Comparison of ENCODE assay signal across 17 cellular contexts in the genomic region with DNA sequence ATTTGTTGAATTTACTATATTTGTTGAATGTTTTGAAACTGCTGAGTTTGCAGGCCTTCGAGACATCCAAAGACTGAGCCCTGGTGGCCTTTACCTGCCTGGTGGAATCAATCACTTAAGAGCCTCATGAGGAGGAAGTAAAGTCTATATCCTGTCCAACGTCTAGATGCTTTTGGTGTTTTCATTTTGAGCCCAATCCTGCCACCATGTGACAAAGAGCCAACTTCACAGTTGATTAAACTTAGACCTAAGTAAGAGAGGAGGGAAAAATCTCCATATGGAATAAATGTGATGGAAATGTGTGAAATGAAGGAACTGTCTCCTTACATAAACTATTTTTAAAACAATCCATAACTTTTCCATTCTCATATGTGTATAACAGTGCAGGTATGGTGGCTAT.
DNase-seq lines count a peak whose midpoint lies in the region; ATAC-seq and TF ChIP-seq lines count a peak whose summit lies in the region.
"Had no signal": no experiment of that assay in that cellular context is flagged by ENCODE, and none has a peak within 500 bp of the region (broad histone marks: within the 10 kb centered on the region; RNA-seq: fewer than 3 reads in every experiment).

No MANE protein-coding gene starts in this region.

- H2AFZ ChIP-seq in H9 (ENCODE audit: low read length) = no peak overlapping the region

- no peaks in the 10 kb centered on the region for H3K36me3 ChIP-seq in BE2C

- H3K27me3 ChIP-seq in foreskin keratinocyte = no peaks in the 10 kb centered on the region
- no peaks in the 10 kb centered on the region for H3K27me3 ChIP-seq in BE2C
- H3K27me3 ChIP-seq in H9 (ENCODE audit: insufficient read depth, low read length) = no peaks in the 10 kb centered on the region
- H3K27me3 ChIP-seq: tibial artery had no signal

- no peak overlapping the region for H3K9ac ChIP-seq in H9 (ENCODE audit: extremely low read depth, insufficient read length, low read length)

- no peak overlapping the region for H2AK5ac ChIP-seq in H9 (ENCODE audit: insufficient read length, low read length)

- H4K91ac ChIP-seq in H9 (ENCODE audit: insufficient read length, low read depth, low read length) = no peak overlapping the region

- no peak overlapping the region for H3K4me3 ChIP-seq in BE2C (ENCODE audit: low read depth, low read length)
- H3K4me3 ChIP-seq: GM12878, tibial artery had no signal

- H3K79me1 ChIP-seq in H9 (ENCODE audit: insufficient read depth, low read depth, low read length, poor library complexity, severe bottlenecking) = no peaks in the 10 kb centered on the region

- H4K20me1 ChIP-seq in H9 (ENCODE audit: control insufficient read depth, insufficient read depth, insufficient read length) = no peaks in the 10 kb centered on the region

- H2BK120ac ChIP-seq in H9 (ENCODE audit: low read depth, low read length, poor library complexity, severe bottlenecking) = no peak overlapping the region

- no peak overlapping the region for H3K14ac ChIP-seq in H9 (ENCODE audit: insufficient read depth, low read length)

- peak; percentile 2 for TF ChIP-seq CTCF in AG09319 (IDR thresholded peaks at IDR 0.05; ENCODE audit: low read depth, low read length)
- peak; percentile 20 for TF ChIP-seq CTCF in foreskin keratinocyte (conservative IDR thresholded peaks at IDR 0.05)
- TF ChIP-seq CTCF in BE2C (IDR thresholded peaks at IDR 0.05; ENCODE audit: low read depth, low read length) = no peak
- no peak for TF ChIP-seq CTCF in H9 (conservative IDR thresholded peaks at IDR 0.05)

- H3T11ph ChIP-seq in H9 (ENCODE audit: low read length) = no peak overlapping the region

- in situ Hi-C loops in KBM-7 (cut with MboI; ENCODE audit: low pct_unique_long_range_greater_than_20kb, low sequenced_read_pairs) = no loop called here

- WGBS in H9 (ENCODE audit: extremely low coverage, insufficient read length, low lambda C conversion rate) = no CpG with 5 or more reads among the region's 2 CpGs

- H3K9me3 Mint-ChIP-seq in H9 = no peaks in the 10 kb centered on the region
- H3K9me3 Mint-ChIP-seq: activated CD8-positive, alpha-beta T cell treated with anti-CD3 and anti-CD28 coated beads for 36 hours had no signal

- H3K27ac ChIP-seq in foreskin keratinocyte = no peak overlapping the region
- no peak overlapping the region for H3K27ac ChIP-seq in H9 (ENCODE audit: insufficient read length, low read depth, low read length)
- H3K27ac ChIP-seq: RWPE1, tibial artery had no signal

- H3K56ac ChIP-seq in H9 (ENCODE audit: insufficient read length, low read depth, low read length) = no peak overlapping the region

- H3K27me3 Mint-ChIP-seq in H9 (ENCODE audit: low read depth) = no peaks in the 10 kb centered on the region; the same call in 1 of the 2 replicates
- H3K27me3 Mint-ChIP-seq: activated CD8-positive, alpha-beta T cell treated with anti-CD3 and anti-CD28 coated beads for 36 hours; B cell; effector memory CD8-positive, alpha-beta T cell had no signal

- no peak overlapping the region for H2BK20ac ChIP-seq in H9 (ENCODE audit: low read depth, low read length, poor library complexity, severe bottlenecking)

- H3K4me1 Mint-ChIP-seq in H9 = peaks cover 11 to 14% of the 10 kb centered on the region in 2 experiments
- H3K4me1 Mint-ChIP-seq: B cell had no signal

- H3K23ac ChIP-seq in H9 (ENCODE audit: insufficient read length, low read depth, low read length) = no peak overlapping the region

- ATAC-seq in foreskin keratinocyte = no peak
- ATAC-seq: activated CD8-positive, alpha-beta T cell treated with anti-CD3 and anti-CD28 coated beads for 36 hours; effector memory CD8-positive, alpha-beta T cell; left colon had no signal

- no peak overlapping the region for H2BK15ac ChIP-seq in H9 (ENCODE audit: low read depth, low read length)

- H2BK5ac ChIP-seq in H9 (ENCODE audit: insufficient read length, low read length) = no peak overlapping the region

- H3K9me3 ChIP-seq in BE2C (no peaks in the 10 kb centered on the region), H9 (ENCODE audit: control insufficient read depth, low read depth, low read length) (no peaks in the 10 kb centered on the region)
- H3K9me3 ChIP-seq: tibial artery had no signal

- H4K8ac ChIP-seq in H9 (replicated peaks; ENCODE audit: insufficient read length, low read depth, low read length) = no peak overlapping the region

- no peak overlapping the region for H3K4ac ChIP-seq in H9 (ENCODE audit: low read depth, low read length)

- H2BK12ac ChIP-seq in H9 (ENCODE audit: insufficient read length, low read depth, low read length) = no peak overlapping the region

- no peak overlapping the region for H3K4me2 ChIP-seq in H9 (ENCODE audit: insufficient read depth, insufficient read length, low read length)

- no peaks in the 10 kb centered on the region for H3K79me2 ChIP-seq in H9 (ENCODE audit: insufficient read depth, low read length)

- H4K5ac ChIP-seq in H9 (ENCODE audit: insufficient read length, low read depth, low read length) = no peak overlapping the region

- H3K27ac Mint-ChIP-seq in H9 = no peak overlapping the region
- H3K27ac Mint-ChIP-seq: activated CD8-positive, alpha-beta T cell treated with anti-CD3 and anti-CD28 coated beads for 36 hours; B cell; effector memory CD8-positive, alpha-beta T cell had no signal

- no peaks in the 10 kb centered on the region for H3K36me3 Mint-ChIP-seq in H9 (ENCODE audit: insufficient read depth in 1 of 3, low read depth in 3 of 3)

- no peaks in the 10 kb centered on the region for H3K23me2 ChIP-seq in H9 (ENCODE audit: insufficient read length, low read depth, low read length, poor library complexity, severe bottlenecking)

- no peak overlapping the region for H3K18ac ChIP-seq in H9 (ENCODE audit: insufficient read length, low read depth, low read length)

- DNase-seq in AG09319 (ENCODE audit: extremely low read depth, low read depth) = no peak
- DNase-seq in KBM-7 = peak; percentile 31
- peak; percentile 37 for DNase-seq in astrocyte of the hippocampus (ENCODE audit: low read depth, low spot score)
- DNase-seq in foreskin keratinocyte = no peak
- DNase-seq in BE2C = no peak
- DNase-seq in HK-2 (ENCODE audit: unreplicated experiment) = no peak
- no peak for DNase-seq in H9
- DNase-seq in stimulated activated naive CD4-positive, alpha-beta T cell treated with Interleukin-2 at 50 U/mL for 16 hours (lab: John Stamatoyannopoulos, UW) = no peak
- DNase-seq: activated CD8-positive, alpha-beta T cell treated with anti-CD3 and anti-CD28 coated beads for 36 hours; activated effector memory CD4-positive, alpha-beta T cell treated with Interleukin-2 at 50 U/mL for 16 hours; effector memory CD8-positive, alpha-beta T cell; left colon; retina; tibial artery had no signal

- H3K4me3 Mint-ChIP-seq in H9 = no peak overlapping the region
- H3K4me3 Mint-ChIP-seq: activated CD8-positive, alpha-beta T cell treated with anti-CD3 and anti-CD28 coated beads for 36 hours; B cell; effector memory CD8-positive, alpha-beta T cell had no signal

- H3K4me1 ChIP-seq in foreskin keratinocyte (no peaks in the 10 kb centered on the region), BE2C (peaks cover 16% of the 10 kb centered on the region), H9 (ENCODE audit: insufficient read depth, low read length) (peaks cover 6% of the 10 kb centered on the region; the same call in 1 of the 2 replicates)
- H3K4me1 ChIP-seq: tibial artery had no signal

Comparison
In these comparisons a context has a peak if more than half of its experiments do, and no peak if none do; other contexts are left out.
1. DNase-seq: peak in KBM-7 (single experiment) and astrocyte of the hippocampus (single experiment); none in AG09319 (single experiment), foreskin keratinocyte (0 of 2), BE2C (single experiment), HK-2 (single experiment), H9 (single experiment) and stimulated activated naive CD4-positive, alpha-beta T cell treated with Interleukin-2 at 50 U/mL for 16 hours (single experiment).
2. CTCF ChIP-seq: peak in AG09319 (single experiment) and foreskin keratinocyte (single experiment); none in BE2C (single experiment) and H9 (single experiment).